8 cellular contexts compared by ENCODE assay signal in the genomic region with DNA sequence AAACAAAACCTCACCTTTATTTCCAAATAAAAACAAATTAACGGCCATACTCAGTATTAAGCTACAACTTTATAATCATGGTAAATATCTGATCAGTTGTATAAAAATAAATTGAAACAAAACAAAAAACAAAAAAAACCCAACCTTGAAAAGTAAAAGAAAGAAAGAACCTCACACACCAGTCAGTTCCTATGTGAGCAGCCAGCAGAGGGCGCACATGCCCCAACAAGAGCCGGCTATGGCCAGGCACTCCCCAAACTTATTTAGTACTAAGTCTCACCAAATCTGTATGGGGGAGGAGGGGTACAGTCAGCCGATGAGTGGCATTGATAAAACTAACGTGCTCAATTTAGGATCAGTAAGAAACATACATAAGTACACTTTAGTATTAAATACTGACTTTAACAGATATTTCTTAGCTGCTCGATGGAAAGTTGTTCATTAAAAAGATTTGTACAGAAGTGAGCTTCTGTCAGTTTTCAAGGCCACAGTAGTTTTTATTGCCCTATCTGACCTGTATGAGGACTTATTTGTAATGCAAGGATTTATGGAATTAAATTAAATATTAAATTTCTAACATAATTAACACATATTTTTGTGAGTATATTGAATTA.
A peak's percentile ranks its signal among the peaks of the same experiment; 100 is the strongest.
DNase-seq lines count a peak whose midpoint lies in the region; ATAC-seq and TF ChIP-seq lines count a peak whose summit lies in the region.

No MANE protein-coding gene starts in this region.

- no peaks in the 10 kb centered on the region for H3K9me3 ChIP-seq in Caco-2
- H3K9me3 ChIP-seq in NT2/D1 (ENCODE audit: insufficient read depth, low read length): no peaks in the 10 kb centered on the region

- TF ChIP-seq CTCF in Caco-2 (IDR thresholded peaks at IDR 0.05; ENCODE audit: insufficient read depth in 1 of 2, low read depth in 1 of 2, low read length in 1 of 2, severe bottlenecking in 1 of 2, unreplicated experiment in 1 of 2) (peak; percentile 46 to 73), epithelial cell of proximal tubule (conservative IDR thresholded peaks at IDR 0.05; ENCODE audit: low read depth, low read length) (peak; percentile 96), nephron (IDR thresholded peaks at IDR 0.05; ENCODE audit: unreplicated experiment in 3 of 3) (peak; percentile 84 to 94 (median 93))

- ATAC-seq in GM21360 (IDR thresholded peaks at IDR 0.05; ENCODE audit: unreplicated experiment): peak; percentile 84

- H3K4me3 ChIP-seq in Caco-2 (ENCODE audit: low read depth, low read length) (no peak overlapping the region), NT2/D1 (ENCODE audit: insufficient read length, low read depth) (no peak overlapping the region), epithelial cell of proximal tubule (ENCODE audit: low read depth, low read length) (no peak overlapping the region)

- CTCF ChIA-PET in Caco-2 (lab: Charles Lee): interaction anchor here (0.6 kb wide), 1 partner anchor 366 kb away, joined by 5 read pairs; no protein-coding TSS in a partner anchor

- no peak overlapping the region for H3K4me3 Mint-ChIP-seq in Caco-2 (ENCODE audit: unreplicated experiment)
- H3K4me3 Mint-ChIP-seq in nephron: no peak overlapping the region

- H3K9me3 Mint-ChIP-seq in Caco-2 (ENCODE audit: unreplicated experiment) (no peaks in the 10 kb centered on the region), nephron (no peaks in the 10 kb centered on the region)

- H3K4me1 ChIP-seq in Caco-2 (no peaks in the 10 kb centered on the region), NT2/D1 (ENCODE audit: insufficient read depth, insufficient read length) (no peaks in the 10 kb centered on the region)

- intact Hi-C loops in Caco-2 (cut with micrococcal nuclease; ENCODE audit: unreplicated experiment): loop anchor here (1.0 to 10.0 kb wide), 5 partner anchors 59 to 446 kb away; partner anchors contain the start of gene TCF4

- POLR2A ChIA-PET in Caco-2 (lab: Charles Lee): no interaction called here

- DNase-seq in Caco-2 (peak; percentile 58 to 64), HS-5 (ENCODE audit: low read depth) (peak; percentile 29), NT2/D1 (ENCODE audit: low read depth, low spot score) (peak; percentile 64), epithelial cell of proximal tubule (ENCODE audit: low read depth) (peak; percentile 18)
- DNase-seq in activated CD8-positive, alpha-beta memory T cell treated with anti-CD3 and anti-CD28 coated beads, Interleukin-2, amount 50 U/mL, for 4 hours: peak; percentile 68
- peak; percentile 5 to 70 (median 52) for DNase-seq in stimulated activated naive CD4-positive, alpha-beta T cell (lab: John Stamatoyannopoulos, UW)

- H3K4me1 Mint-ChIP-seq in Caco-2 (ENCODE audit: low read depth, unreplicated experiment) (no peaks in the 10 kb centered on the region), nephron (peaks cover 50% of the 10 kb centered on the region)

- H3K27me3 Mint-ChIP-seq in Caco-2 (ENCODE audit: insufficient read depth, unreplicated experiment): no peaks in the 10 kb centered on the region
- peaks cover 4% of the 10 kb centered on the region for H3K27me3 Mint-ChIP-seq in nephron (ENCODE audit: low read depth)

- H3K27ac Mint-ChIP-seq in Caco-2 (ENCODE audit: unreplicated experiment) (no peak overlapping the region), nephron (peak overlapping the region in 1 of 3 experiments; percentile 39)

- H3K36me3 ChIP-seq in Caco-2 (ENCODE audit: control insufficient read depth, insufficient read depth, low read length) (no peaks in the 10 kb centered on the region), NT2/D1 (ENCODE audit: insufficient read depth, insufficient read length, low read length) (no peaks in the 10 kb centered on the region)

- H3K27me3 ChIP-seq in Caco-2 (replicated peaks; ENCODE audit: control insufficient read depth, insufficient read depth, low read length) (no peaks in the 10 kb centered on the region), NT2/D1 (ENCODE audit: insufficient read depth, insufficient read length) (no peaks in the 10 kb centered on the region)

- H3K9ac ChIP-seq in NT2/D1 (ENCODE audit: insufficient read length, low read depth): no peak overlapping the region

- no peaks in the 10 kb centered on the region for H3K36me3 Mint-ChIP-seq in Caco-2 (ENCODE audit: insufficient read depth, unreplicated experiment)
- H3K36me3 Mint-ChIP-seq in nephron (ENCODE audit: low read depth): no peaks in the 10 kb centered on the region

- no TSS peak for BruUV-seq in Caco-2 (replicated peaks; lab: Mats Ljungman, UMichigan)

Comparison
In these comparisons a context has a peak if more than half of its experiments do, and no peak if none do; other contexts are left out.
1. DNase-seq: peak in every context shown above with its lines; median percentile 68 in activated CD8-positive, alpha-beta memory T cell treated with anti-CD3 and anti-CD28 coated beads, Interleukin-2, amount 50 U/mL, for 4 hours; 64 in NT2/D1; 61 in Caco-2; 52 in stimulated activated naive CD4-positive, alpha-beta T cell; 29 in HS-5; 18 in epithelial cell of proximal tubule.